Comparison of ENCODE assay signal across 1 cellular context in the genomic region with DNA sequence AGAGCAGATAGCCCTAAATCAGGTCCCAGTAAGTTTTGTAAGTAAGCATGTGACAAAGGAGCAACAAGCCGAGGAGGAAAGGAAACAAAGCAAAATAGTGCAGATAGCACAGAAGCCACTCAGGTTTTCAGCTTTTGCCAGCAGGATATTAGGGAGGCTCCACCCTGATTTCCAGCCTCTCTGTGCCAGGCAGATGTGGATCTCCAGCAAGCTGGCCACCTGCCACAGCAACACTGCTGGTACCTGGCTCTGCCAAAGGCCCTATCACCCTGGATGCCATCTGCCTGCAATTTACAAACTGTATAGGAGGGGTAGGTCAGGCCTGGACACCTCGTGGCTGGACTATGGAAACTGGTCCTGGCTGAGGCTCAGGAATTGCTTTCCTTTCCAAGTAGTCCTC.
TF ChIP-seq lines count a peak whose summit lies in the region.

No MANE protein-coding gene starts in this region.

TF ChIP-seq in K562, 482 proteins besides CTCF, POLR2A, EP300 and RAD21:
- TF ChIP-seq L3MBTL2 (IDR thresholded peaks at IDR 0.05) = no peak
- no peak for TF ChIP-seq NFE2L1 (tag; IDR thresholded peaks at IDR 0.05; ENCODE audit: borderline replicate concordance, low read depth)
- TF ChIP-seq TRIM24 (IDR thresholded peaks at IDR 0.05) = no peak
- TF ChIP-seq, protein P1, sequence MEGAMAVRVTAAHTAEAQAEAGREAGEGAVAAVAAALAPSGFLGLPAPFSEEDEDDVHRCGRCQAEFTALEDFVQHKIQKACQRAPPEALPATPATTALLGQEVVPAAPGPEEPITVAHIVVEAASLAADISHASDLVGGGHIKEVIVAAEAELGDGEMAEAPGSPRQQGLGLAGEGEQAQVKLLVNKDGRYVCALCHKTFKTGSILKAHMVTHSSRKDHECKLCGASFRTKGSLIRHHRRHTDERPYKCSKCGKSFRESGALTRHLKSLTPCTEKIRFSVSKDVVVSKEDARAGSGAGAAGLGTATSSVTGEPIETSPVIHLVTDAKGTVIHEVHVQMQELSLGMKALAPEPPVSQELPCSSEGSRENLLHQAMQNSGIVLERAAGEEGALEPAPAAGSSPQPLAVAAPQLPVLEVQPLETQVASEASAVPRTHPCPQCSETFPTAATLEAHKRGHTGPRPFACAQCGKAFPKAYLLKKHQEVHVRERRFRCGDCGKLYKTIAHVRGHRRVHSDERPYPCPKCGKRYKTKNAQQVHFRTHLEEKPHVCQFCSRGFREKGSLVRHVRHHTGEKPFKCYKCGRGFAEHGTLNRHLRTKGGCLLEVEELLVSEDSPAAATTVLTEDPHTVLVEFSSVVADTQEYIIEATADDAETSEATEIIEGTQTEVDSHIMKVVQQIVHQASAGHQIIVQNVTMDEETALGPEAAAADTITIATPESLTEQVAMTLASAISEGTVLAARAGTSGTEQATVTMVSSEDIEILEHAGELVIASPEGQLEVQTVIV (CRISPR knock-in tag; IDR thresholded peaks at IDR 0.05; ENCODE audit: borderline replicate concordance) = no peak
- TF ChIP-seq, protein P2, sequence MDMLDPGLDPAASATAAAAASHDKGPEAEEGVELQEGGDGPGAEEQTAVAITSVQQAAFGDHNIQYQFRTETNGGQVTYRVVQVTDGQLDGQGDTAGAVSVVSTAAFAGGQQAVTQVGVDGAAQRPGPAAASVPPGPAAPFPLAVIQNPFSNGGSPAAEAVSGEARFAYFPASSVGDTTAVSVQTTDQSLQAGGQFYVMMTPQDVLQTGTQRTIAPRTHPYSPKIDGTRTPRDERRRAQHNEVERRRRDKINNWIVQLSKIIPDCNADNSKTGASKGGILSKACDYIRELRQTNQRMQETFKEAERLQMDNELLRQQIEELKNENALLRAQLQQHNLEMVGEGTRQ (CRISPR knock-in tag; IDR thresholded peaks at IDR 0.05) = no peak
- no peak for TF ChIP-seq NFIX (CRISPR knock-in tag; IDR thresholded peaks at IDR 0.05; ENCODE audit: low read depth)
- TF ChIP-seq, protein P3, sequence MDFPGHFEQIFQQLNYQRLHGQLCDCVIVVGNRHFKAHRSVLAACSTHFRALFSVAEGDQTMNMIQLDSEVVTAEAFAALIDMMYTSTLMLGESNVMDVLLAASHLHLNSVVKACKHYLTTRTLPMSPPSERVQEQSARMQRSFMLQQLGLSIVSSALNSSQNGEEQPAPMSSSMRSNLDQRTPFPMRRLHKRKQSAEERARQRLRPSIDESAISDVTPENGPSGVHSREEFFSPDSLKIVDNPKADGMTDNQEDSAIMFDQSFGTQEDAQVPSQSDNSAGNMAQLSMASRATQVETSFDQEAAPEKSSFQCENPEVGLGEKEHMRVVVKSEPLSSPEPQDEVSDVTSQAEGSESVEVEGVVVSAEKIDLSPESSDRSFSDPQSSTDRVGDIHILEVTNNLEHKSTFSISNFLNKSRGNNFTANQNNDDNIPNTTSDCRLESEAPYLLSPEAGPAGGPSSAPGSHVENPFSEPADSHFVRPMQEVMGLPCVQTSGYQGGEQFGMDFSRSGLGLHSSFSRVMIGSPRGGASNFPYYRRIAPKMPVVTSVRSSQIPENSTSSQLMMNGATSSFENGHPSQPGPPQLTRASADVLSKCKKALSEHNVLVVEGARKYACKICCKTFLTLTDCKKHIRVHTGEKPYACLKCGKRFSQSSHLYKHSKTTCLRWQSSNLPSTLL (IDR thresholded peaks at IDR 0.05) = no peak
- no peak for TF ChIP-seq RNF2 (IDR thresholded peaks at IDR 0.05)
